Comparison of ENCODE assay signal across 20 cellular contexts in the genomic region with DNA sequence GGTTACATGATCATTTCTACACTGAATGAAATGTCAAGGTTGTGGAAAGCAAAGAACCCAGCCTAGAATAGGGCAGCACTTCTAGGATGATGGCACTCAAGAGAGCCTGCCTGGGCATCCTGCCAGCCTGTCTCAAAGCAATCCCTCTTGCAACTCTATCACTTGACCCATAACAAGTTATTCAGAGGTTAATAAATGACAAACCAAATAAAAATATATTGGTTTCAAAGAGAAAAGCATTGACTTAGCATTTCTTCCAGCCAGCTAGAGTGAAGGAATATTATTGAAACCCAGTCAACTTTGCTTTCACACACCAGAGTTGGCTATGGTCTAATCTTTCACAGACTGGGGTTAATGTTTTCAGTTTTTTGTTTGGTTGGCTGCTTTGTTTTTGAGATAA.
A peak's percentile ranks its signal among the peaks of the same experiment; 100 is the strongest.
DNase-seq lines count a peak whose midpoint lies in the region; TF ChIP-seq lines count a peak whose summit lies in the region.
"Had no signal": no experiment of that assay in that cellular context is flagged by ENCODE, and none has a peak within 500 bp of the region (broad histone marks: within the 10 kb centered on the region; RNA-seq: fewer than 3 reads in every experiment).

No MANE protein-coding gene starts in this region.

- POLR2A ChIA-PET in HEK293T (lab: Yijun Ruan, JAX): interaction anchor here (0.6 kb wide), 1 partner anchor 815 kb away, joined by 3 read pairs; no protein-coding TSS in a partner anchor

- CTCF ChIA-PET in HEK293T (lab: Yijun Ruan, JAX): no interaction called here

- peaks cover 10% of the 10 kb centered on the region for H3K9me3 Mint-ChIP-seq in nephron

- peaks cover 6% of the 10 kb centered on the region for H3K27me3 Mint-ChIP-seq in nephron (ENCODE audit: low read depth)
- H3K27me3 Mint-ChIP-seq: CD8-positive, alpha-beta memory T cell had no signal

- no peak for TF ChIP-seq POLR2A in erythroblast (IDR thresholded peaks at IDR 0.05; ENCODE audit: low read length)

- peak overlapping the region; percentile 80 to 97 (median 90) for H3K27ac Mint-ChIP-seq in nephron
- H3K27ac Mint-ChIP-seq: CD8-positive, alpha-beta memory T cell; stimulated activated effector memory CD8-positive, alpha-beta T cell treated with anti-CD3 and anti-CD28 coated beads, Interleukin-12 subunit alpha, Interleukin-12 subunit beta, amount 100 ng/mL, for 72 hours had no signal

- no peak overlapping the region for H3K4me3 ChIP-seq in epithelial cell of proximal tubule (ENCODE audit: low read depth, low read length)
- H3K4me3 ChIP-seq: cardiac muscle cell, dorsolateral prefrontal cortex, thoracic aorta had no signal

- TF ChIP-seq CTCF in epithelial cell of proximal tubule (conservative IDR thresholded peaks at IDR 0.05; ENCODE audit: low read depth, low read length): no peak
- TF ChIP-seq CTCF in nephron (IDR thresholded peaks at IDR 0.05; ENCODE audit: unreplicated experiment in 3 of 3): no peak

- H3K4me3 Mint-ChIP-seq in nephron: no peak overlapping the region
- H3K4me3 Mint-ChIP-seq: CD8-positive, alpha-beta memory T cell; stimulated activated effector memory CD8-positive, alpha-beta T cell treated with anti-CD3 and anti-CD28 coated beads, Interleukin-12 subunit alpha, Interleukin-12 subunit beta, amount 100 ng/mL, for 72 hours had no signal

- DNase-seq in DMS53 treated with DMSO at 0.1 percent for 48 hours (lab: John Stamatoyannopoulos, UW; ENCODE audit: unreplicated experiment) (peak; percentile 32), NCI-H2029 (lab: John Stamatoyannopoulos, UW) (peak; percentile 78), epithelial cell of proximal tubule (ENCODE audit: low read depth) (peak; percentile 94), NCI-H82 (lab: John Stamatoyannopoulos, UW) (no peak), HEK293T (ENCODE audit: extremely low spot score) (no peak), erythroblast (lab: John Stamatoyannopoulos, UW) (no peak)
- DNase-seq: activated CD4-positive, alpha-beta T cell treated with anti-CD3 and anti-CD28 coated beads, Interleukin-2, amount 50 U/mL, for 1 hour; activated gamma-delta T cell; CD8-positive, alpha-beta memory T cell; dorsolateral prefrontal cortex; foreskin melanocyte; NCI-H1048; NCI-H446 treated with DMSO at 0.1 percent for 48 hours; SIG-M5; stimulated activated CD4-positive, alpha-beta T cell treated with anti-CD3 and anti-CD28 coated beads, Interleukin-15, amount 100 ng/mL, for 24 hours; T-helper 1 cell had no signal

- peaks cover 9% of the 10 kb centered on the region for H3K4me1 Mint-ChIP-seq in nephron
- H3K4me1 Mint-ChIP-seq: CD8-positive, alpha-beta memory T cell; stimulated activated effector memory CD8-positive, alpha-beta T cell treated with anti-CD3 and anti-CD28 coated beads, Interleukin-12 subunit alpha, Interleukin-12 subunit beta, amount 100 ng/mL, for 72 hours had no signal

- H3K36me3 Mint-ChIP-seq in nephron (ENCODE audit: low read depth): peaks cover 3% of the 10 kb centered on the region
- H3K36me3 Mint-ChIP-seq: CD8-positive, alpha-beta memory T cell; stimulated activated effector memory CD8-positive, alpha-beta T cell treated with anti-CD3 and anti-CD28 coated beads, Interleukin-12 subunit alpha, Interleukin-12 subunit beta, amount 100 ng/mL, for 72 hours had no signal

TF ChIP-seq in HEK293T, 16 proteins besides CTCF, POLR2A, EP300 and RAD21:
- TF ChIP-seq ZNF384 (IDR thresholded peaks at IDR 0.05) (no peak), FOXK2 (IDR thresholded peaks at IDR 0.05) (no peak), ELF4 (IDR thresholded peaks at IDR 0.05) (no peak), SP1 (IDR thresholded peaks at IDR 0.05) (no peak), FOXM1 (IDR thresholded peaks at IDR 0.05; ENCODE audit: borderline replicate concordance) (no peak), LEF1 (IDR thresholded peaks at IDR 0.05; ENCODE audit: borderline replicate concordance) (no peak), L3MBTL2 (conservative IDR thresholded peaks at IDR 0.05) (no peak), SUZ12 (IDR thresholded peaks at IDR 0.05) (no peak), HDGF (IDR thresholded peaks at IDR 0.05; ENCODE audit: borderline replicate concordance) (no peak)
TF ChIP-seq in HEK293T: peak in this region for 0.

Comparison
In these comparisons a context has a peak if more than half of its experiments do, and no peak if none do; other contexts are left out.
1. DNase-seq: peak in DMS53 treated with DMSO at 0.1 percent for 48 hours (single experiment), NCI-H2029 (single experiment) and epithelial cell of proximal tubule (single experiment); none in NCI-H82 (single experiment), HEK293T (single experiment) and erythroblast (0 of 2).